ENCODE assay signal across 28 cellular contexts in genomic region chr7:106309352-106309751, GRCh38. TPM values are rescaled to one million over a fixed set of nuclear protein-coding genes. Genes with fewer than 3 reads are reported as not detected.
DNase-seq lines count a peak whose midpoint lies in the region; ATAC-seq and TF ChIP-seq lines count a peak whose summit lies in the region.
"Had no signal": no experiment of that assay in that cellular context is flagged by ENCODE, and none has a peak within 500 bp of the region (broad histone marks: within the 10 kb centered on the region; RNA-seq: fewer than 3 reads in every experiment).

No MANE protein-coding gene starts in this region.

- peaks cover 11% of the 10 kb centered on the region for H3K27me3 Mint-ChIP-seq in activated naive CD4-positive, alpha-beta T cell treated with anti-CD3 and anti-CD28 coated beads for 36 hours (ENCODE audit: low read depth)
- H3K27me3 Mint-ChIP-seq: activated CD4-positive, alpha-beta T cell treated with anti-CD3 and anti-CD28 coated beads, Interleukin-2, amount 10 ng/mL, durations not matched to agents 24 days and 14 days had no signal

- H3K9me3 ChIP-seq in OCI-LY3 (ENCODE audit: insufficient read depth, low read length) (no peaks in the 10 kb centered on the region), gastroesophageal sphincter (no peaks in the 10 kb centered on the region)
- H3K9me3 ChIP-seq: heart right ventricle, uterus had no signal

- no peak for TF ChIP-seq POLR2A in gastroesophageal sphincter (IDR thresholded peaks at IDR 0.05)

- H3K27ac ChIP-seq in OCI-LY3 (ENCODE audit: low read length), result no peak overlapping the region
- H3K27ac ChIP-seq in epithelial cell of prostate, result peak overlapping the region; percentile 33
- H3K27ac ChIP-seq in gastroesophageal sphincter, result no peak overlapping the region
- H3K27ac ChIP-seq: BLaER1 treated with 17β-estradiol and CSF1 and Interleukin-3, amounts not matched to agents 10 nM and 100 nM; dorsolateral prefrontal cortex; heart right ventricle; SK-N-MC; skin epidermis; uterus had no signal

- intact Hi-C loops in activated naive CD4-positive, alpha-beta T cell treated with anti-CD3 and anti-CD28 coated beads for 36 hours (cut with micrococcal nuclease), result loop anchor here (1.0 kb wide), 3 partner anchors 24 to 131 kb away; no protein-coding TSS in a partner anchor

- H3K36me3 Mint-ChIP-seq in activated naive CD4-positive, alpha-beta T cell treated with anti-CD3 and anti-CD28 coated beads for 36 hours (ENCODE audit: low read depth), result no peaks in the 10 kb centered on the region
- H3K36me3 Mint-ChIP-seq: naive B cell; stimulated activated memory B cell treated with anti-CD40 and anti-IgM and Interleukin-4, amounts not matched to agents 10 μg/mL and 1 μg/mL and 100 μg/mL, for 72 hours had no signal

- DNase-seq in activated naive CD4-positive, alpha-beta T cell treated with anti-CD3 and anti-CD28 coated beads for 36 hours, result peak; percentile 66
- DNase-seq in activated naive CD4-positive, alpha-beta T cell (lab: John Stamatoyannopoulos, UW), result no peak
- peak; percentile 41 for DNase-seq in epithelial cell of prostate (ENCODE audit: low read depth, low spot score)
- DNase-seq in stimulated activated naive CD8-positive, alpha-beta T cell treated with anti-CD3 and anti-CD28 coated beads, Interleukin-15, Interleukin-2, amounts not matched to agents 100 U/mL and 50 U/mL, for 24 hours, result no peak
- DNase-seq: ACHN; activated CD4-positive, alpha-beta T cell treated with anti-CD3 and anti-CD28 coated beads, Interleukin-2, amount 10 ng/mL, durations not matched to agents 24 days and 14 days; activated CD8-positive, alpha-beta memory T cell treated with anti-CD3 and anti-CD28 coated beads, Interleukin-2, amount 50 U/mL, for 48 hours; cerebellar nuclear complex; dorsolateral prefrontal cortex; H9; heart right ventricle; naive B cell; NCI-H1105; NCI-H2029 treated with DMSO at 0.1 percent for 48 hours; NCI-H226; NCI-H82; occipital lobe; uterus had no signal

- H3K4me2 ChIP-seq in OCI-LY3 (ENCODE audit: low read length), result no peak overlapping the region
- H3K4me2 ChIP-seq: BLaER1 treated with 17β-estradiol and CSF1 and Interleukin-3, amounts not matched to agents 10 nM and 100 nM had no signal

- TF ChIP-seq CTCF in OCI-LY3 (IDR thresholded peaks at IDR 0.05; ENCODE audit: low read depth, low read length) (peak; percentile 6; the same call in 1 of the 2 replicates), gastroesophageal sphincter (IDR thresholded peaks at IDR 0.05) (no peak)

- H3K9me3 Mint-ChIP-seq in activated naive CD4-positive, alpha-beta T cell treated with anti-CD3 and anti-CD28 coated beads for 36 hours, result peaks cover 3% of the 10 kb centered on the region
- H3K9me3 Mint-ChIP-seq: stimulated activated memory B cell treated with anti-CD40 and anti-IgM and Interleukin-4, amounts not matched to agents 10 μg/mL and 1 μg/mL and 100 μg/mL, for 72 hours; T-helper 1 cell treated with Interleukin-12 subunit alpha and Interleukin-12 subunit beta and Interleukin-4 antibody, amounts not matched to agents 30 μg/mL and 1 μg/mL, for 36 hours had no signal

- H3K79me2 ChIP-seq in OCI-LY3 (ENCODE audit: low read length), result no peaks in the 10 kb centered on the region

- H3K4me3 ChIP-seq in OCI-LY3 (ENCODE audit: low read length) (no peak overlapping the region), gastroesophageal sphincter (no peak overlapping the region)
- H3K4me3 ChIP-seq: BLaER1 treated with 17β-estradiol and CSF1 and Interleukin-3, amounts not matched to agents 10 nM and 100 nM; dorsolateral prefrontal cortex; heart right ventricle; SK-N-MC; skin epidermis; uterus had no signal

- H4K20me1 ChIP-seq in OCI-LY3 (ENCODE audit: insufficient read depth, low read length), result no peaks in the 10 kb centered on the region
- H4K20me1 ChIP-seq: BLaER1 treated with 17β-estradiol and CSF1 and Interleukin-3, amounts not matched to agents 10 nM and 100 nM had no signal

- H3K4me1 ChIP-seq in OCI-LY3 (ENCODE audit: low read length) (peaks cover 14% of the 10 kb centered on the region), gastroesophageal sphincter (no peaks in the 10 kb centered on the region)
- H3K4me1 ChIP-seq: uterus had no signal

- peak; percentile 83 for ATAC-seq in stimulated activated naive CD8-positive, alpha-beta T cell treated with anti-CD3 and anti-CD28 coated beads, Interleukin-15, Interleukin-2, amounts not matched to agents 100 U/mL and 50 U/mL, for 24 hours
- no peak for ATAC-seq in gastroesophageal sphincter
- no peak for ATAC-seq in HG03460 (IDR thresholded peaks at IDR 0.05; ENCODE audit: unreplicated experiment)
- no peak for ATAC-seq in HG02571 (IDR thresholded peaks at IDR 0.05; ENCODE audit: unreplicated experiment)
- ATAC-seq: heart right ventricle; left lobe of liver; stimulated activated memory B cell treated with anti-CD40 and anti-IgM and Interleukin-4, amounts not matched to agents 10 μg/mL and 1 μg/mL and 100 μg/mL, for 72 hours had no signal

- CTCF ChIA-PET in activated naive CD4-positive, alpha-beta T cell treated with anti-CD3 and anti-CD28 coated beads for 36 hours (lab: Charles Lee), result no interaction called here

- no peaks in the 10 kb centered on the region for H3K36me3 ChIP-seq in OCI-LY3 (replicated peaks; ENCODE audit: low read depth, low read length)
- H3K36me3 ChIP-seq in gastroesophageal sphincter, result no peaks in the 10 kb centered on the region
- H3K36me3 ChIP-seq: BLaER1 treated with 17β-estradiol and CSF1 and Interleukin-3, amounts not matched to agents 10 nM and 100 nM; heart right ventricle; uterus had no signal

- H3K4me1 Mint-ChIP-seq in activated naive CD4-positive, alpha-beta T cell treated with anti-CD3 and anti-CD28 coated beads for 36 hours (ENCODE audit: low read depth), result peaks cover 24% of the 10 kb centered on the region

- H3K9ac ChIP-seq in OCI-LY3 (ENCODE audit: low read length), result no peak overlapping the region
- H3K9ac ChIP-seq: BLaER1 treated with 17β-estradiol and CSF1 and Interleukin-3, amounts not matched to agents 10 nM and 100 nM had no signal

- H3K4me3 Mint-ChIP-seq in activated naive CD4-positive, alpha-beta T cell treated with anti-CD3 and anti-CD28 coated beads for 36 hours, result no peak overlapping the region
- H3K4me3 Mint-ChIP-seq: activated CD4-positive, alpha-beta T cell treated with anti-CD3 and anti-CD28 coated beads, Interleukin-2, amount 10 ng/mL, durations not matched to agents 24 days and 14 days; H9; naive B cell; stimulated activated memory B cell treated with anti-CD40 and anti-IgM and Interleukin-4, amounts not matched to agents 10 μg/mL and 1 μg/mL and 100 μg/mL, for 72 hours; T-helper 1 cell treated with Interleukin-12 subunit alpha and Interleukin-12 subunit beta and Interleukin-4 antibody, amounts not matched to agents 30 μg/mL and 1 μg/mL, for 36 hours had no signal

- H3K27me3 ChIP-seq in OCI-LY3 (ENCODE audit: low read depth, low read length) (no peaks in the 10 kb centered on the region), gastroesophageal sphincter (no peaks in the 10 kb centered on the region)
- H3K27me3 ChIP-seq: BLaER1 treated with 17β-estradiol and CSF1 and Interleukin-3, amounts not matched to agents 10 nM and 100 nM; heart right ventricle; uterus had no signal

- no peak for TF ChIP-seq EP300 in gastroesophageal sphincter (IDR thresholded peaks at IDR 0.05)

- no peak overlapping the region for H3K27ac Mint-ChIP-seq in activated naive CD4-positive, alpha-beta T cell treated with anti-CD3 and anti-CD28 coated beads for 36 hours
- H3K27ac Mint-ChIP-seq: H9; naive B cell; stimulated activated memory B cell treated with anti-CD40 and anti-IgM and Interleukin-4, amounts not matched to agents 10 μg/mL and 1 μg/mL and 100 μg/mL, for 72 hours; T-helper 1 cell treated with Interleukin-12 subunit alpha and Interleukin-12 subunit beta and Interleukin-4 antibody, amounts not matched to agents 30 μg/mL and 1 μg/mL, for 36 hours had no signal

- H2AFZ ChIP-seq in OCI-LY3 (ENCODE audit: low read depth, low read length), result no peak overlapping the region

RNA-seq across cellular contexts. Expression of gene NAMPT, which starts 24.6 kb away (rescaled TPM):
- total RNA-seq in activated naive CD4-positive, alpha-beta T cell treated with anti-CD3 and anti-CD28 coated beads for 36 hours, result 1,000 to 10,000 TPM in 1 of 2 experiments, 100 to 1,000 TPM in 1; 932 to 1,015 TPM
- total RNA-seq in gastroesophageal sphincter, result 100 to 1,000 TPM in 3 of 4 donors, 10 to 100 TPM in 1; 63.1 to 611 (median 150) TPM

Comparison
In these comparisons a context has a peak if more than half of its experiments do, and no peak if none do; other contexts are left out.
1. DNase-seq: peak in activated naive CD4-positive, alpha-beta T cell treated with anti-CD3 and anti-CD28 coated beads for 36 hours (single experiment) and epithelial cell of prostate (single experiment); none in activated naive CD4-positive, alpha-beta T cell (0 of 4) and stimulated activated naive CD8-positive, alpha-beta T cell treated with anti-CD3 and anti-CD28 coated beads, Interleukin-15, Interleukin-2, amounts not matched to agents 100 U/mL and 50 U/mL, for 24 hours (single experiment).